ENCODE assay signal across 7 cellular contexts in the genomic region with DNA sequence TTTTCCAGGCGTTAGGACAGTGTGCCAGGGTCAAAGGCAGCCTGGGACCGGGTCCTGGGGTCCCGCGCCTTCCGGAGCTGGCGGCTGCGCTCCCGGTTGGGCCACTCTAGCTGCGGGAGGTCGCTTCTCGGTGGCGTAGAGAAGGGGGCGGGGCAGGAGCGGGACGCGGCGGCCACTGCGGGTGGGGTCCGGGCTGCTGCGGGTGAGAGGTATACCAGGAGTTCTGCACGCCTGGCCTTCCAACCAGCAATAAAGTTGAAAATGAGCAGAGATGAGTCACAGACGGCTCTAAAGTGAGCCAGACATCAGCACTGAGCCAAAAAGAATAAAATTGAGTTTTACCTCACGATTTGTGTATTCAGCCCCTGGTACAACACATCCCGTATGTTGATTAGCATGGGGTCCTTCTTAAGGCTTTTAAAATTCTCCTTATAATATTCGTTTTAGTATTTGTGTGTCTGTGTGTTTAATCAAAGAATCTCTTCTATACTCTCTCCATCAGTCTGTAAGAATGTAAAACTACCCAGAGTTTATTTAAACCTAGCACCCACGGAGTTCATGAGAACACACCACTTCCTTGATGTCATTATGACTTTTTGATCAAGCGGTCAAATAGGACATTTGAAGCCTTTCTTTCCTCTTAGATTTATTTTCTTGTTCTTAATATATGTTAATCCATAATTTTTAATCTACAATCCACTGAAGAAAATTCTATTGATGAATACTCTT. TPM values are rescaled to one million over a fixed set of nuclear protein-coding genes. Genes with fewer than 3 reads are reported as not detected.
DNase-seq lines count a peak whose midpoint lies in the region; ATAC-seq and TF ChIP-seq lines count a peak whose summit lies in the region.

A gene (minus strand): TSS at position 108 of the 729 bp plus-strand sequence. CDS start 107 bp downstream, at position 1.

- in situ Hi-C loops in astrocyte of the spinal cord (cut with HindIII; ENCODE audit: low sequenced_read_pairs) = no loop called here

- DNase-seq in HFF-Myc (ENCODE audit: extremely low read depth, low read depth) (peak; percentile 22), astrocyte of the spinal cord (ENCODE audit: low read depth, low spot score) (peak; percentile 76), iPS-NIHi7 (ENCODE audit: extremely low spot score) (peak; percentile 37), smooth muscle cell of the brain vasculature (ENCODE audit: low read depth, low spot score) (peak; percentile 4), NCI-H2107 treated with DMSO at 0.1 percent for 48 hours (lab: John Stamatoyannopoulos, UW; ENCODE audit: unreplicated experiment) (no peak)

- no peak for TF ChIP-seq CTCF in HFF-Myc (IDR thresholded peaks at IDR 0.05; ENCODE audit: low read depth, low read length, missing control alignments)
- TF ChIP-seq CTCF in astrocyte of the spinal cord (IDR thresholded peaks at IDR 0.05; ENCODE audit: low read depth, low read length) = no peak

- no peak for ATAC-seq in GM19463 (IDR thresholded peaks at IDR 0.05; ENCODE audit: unreplicated experiment)

- H3K4me3 ChIP-seq in HFF-Myc (replicated peaks; ENCODE audit: low read depth, low read length) = peak within 1 kb of the TSS; percentile 50
- H3K4me3 ChIP-seq in astrocyte of the spinal cord (ENCODE audit: low read depth, low read length) = peak within 1 kb of the TSS; percentile 48

TF ChIP-seq in PFSK-1, 5 proteins besides CTCF, POLR2A, EP300 and RAD21:
- TF ChIP-seq POLR2AphosphoS5 (IDR thresholded peaks at IDR 0.05; ENCODE audit: low read depth, low read length) = no peak
- peak; percentile 20 for TF ChIP-seq FOXP2 (optimal IDR thresholded peaks at IDR 0.05; ENCODE audit: borderline replicate concordance, extremely low read depth, extremely low read length, insufficient read depth)
TF ChIP-seq in PFSK-1: peak in this region for 1.

RNA-seq across cellular contexts. Expression of the gene that starts here (rescaled TPM):
- polyA plus RNA-seq in PFSK-1 (2012; ENCODE audit: insufficient read length, low read depth) = not detected
